ENCODE assay signal across 13 cellular contexts in genomic region chr4:68906238-68907137, GRCh38. TPM values are rescaled to one million over a fixed set of nuclear protein-coding genes. Genes with fewer than 3 reads are reported as not detected.
A peak's percentile ranks its signal among the peaks of the same experiment; 100 is the strongest.
DNase-seq lines count a peak whose midpoint lies in the region; ATAC-seq and TF ChIP-seq lines count a peak whose summit lies in the region.
"Had no signal": no experiment of that assay in that cellular context is flagged by ENCODE, and none has a peak within 500 bp of the region (broad histone marks: within the 10 kb centered on the region; RNA-seq: fewer than 3 reads in every experiment).

No MANE protein-coding gene starts in this region.

- TF ChIP-seq POLR2A in suprapubic skin (IDR thresholded peaks at IDR 0.05), result no peak

- no peak for TF ChIP-seq EP300 in suprapubic skin (IDR thresholded peaks at IDR 0.05)

- 72% methylated on average over 24 of the region's 24 CpGs for WGBS in HUES64
- 68% methylated on average over 23 of the region's 24 CpGs for WGBS in suprapubic skin

- TF ChIP-seq CTCF in coronary artery (IDR thresholded peaks at IDR 0.05) (no peak), suprapubic skin (IDR thresholded peaks at IDR 0.05) (no peak)

- H3K4me1 ChIP-seq in HUES64 (ENCODE audit: insufficient read depth, low read length) (peaks cover 42% of the 10 kb centered on the region), suprapubic skin (peaks cover 7% of the 10 kb centered on the region)
- H3K4me1 ChIP-seq: SJSA1 had no signal

- peak overlapping the region; percentile 95 for H3K27ac ChIP-seq in HUES64 (ENCODE audit: low read depth, low read length)
- H3K27ac ChIP-seq in coronary artery, result peak overlapping the region in 1 of 2 donors; percentile 7
- H3K27ac ChIP-seq in suprapubic skin, result peak overlapping the region; percentile 49
- H3K27ac ChIP-seq: SJSA1 had no signal

- H3K9ac ChIP-seq in HUES64 (ENCODE audit: low read depth, low read length), result peak overlapping the region; percentile 64

- H3K27me3 ChIP-seq in HUES64 (ENCODE audit: insufficient read depth, low read length) (no peaks in the 10 kb centered on the region), suprapubic skin (no peaks in the 10 kb centered on the region)

- DNase-seq in coronary artery (ENCODE audit: low spot score), result no peak
- peak; percentile 54 for DNase-seq in left lobe of liver (ENCODE audit: low spot score)
- no peak for DNase-seq in suprapubic skin (ENCODE audit: low spot score in 2 of 2)
- no peak for DNase-seq in stimulated activated CD4-positive, alpha-beta T cell treated with anti-CD3 and anti-CD28 coated beads, Interleukin-12 subunit alpha, Interleukin-12 subunit beta, amount 100 ng/mL, for 4 hours
- DNase-seq in NOMO-1 treated with dmso at 0.1 percent for 144 hours (lab: John Stamatoyannopoulos, UW; ENCODE audit: unreplicated experiment), result no peak
- DNase-seq: activated CD8-positive, alpha-beta memory T cell treated with anti-CD3 and anti-CD28 coated beads, Interleukin-2, amount 50 U/mL, for 48 hours; left cardiac atrium; NCI-H1436 treated with DMSO at 0.1 percent for 48 hours; stimulated activated CD4-positive, alpha-beta T cell treated with anti-CD3 and anti-CD28 coated beads, Interleukin-4, amount 100 ng/mL, for 24 hours had no signal

- H3K9me3 ChIP-seq in HUES64 (ENCODE audit: insufficient read depth, low read depth, low read length) (no peaks in the 10 kb centered on the region), suprapubic skin (no peaks in the 10 kb centered on the region)
- H3K9me3 ChIP-seq: SJSA1 had no signal

- peak overlapping the region; percentile 43 for H3K4me3 ChIP-seq in HUES64 (ENCODE audit: low read length)
- peak overlapping the region; percentile 47 for H3K4me3 ChIP-seq in coronary artery
- H3K4me3 ChIP-seq in suprapubic skin, result peak overlapping the region; percentile 15
- H3K4me3 ChIP-seq: SJSA1 had no signal

- H3K36me3 ChIP-seq in HUES64 (ENCODE audit: insufficient read depth, low read length) (no peaks in the 10 kb centered on the region), suprapubic skin (no peaks in the 10 kb centered on the region)
- H3K36me3 ChIP-seq: SJSA1 had no signal

- ATAC-seq in left lobe of liver (peak; percentile 62), HG02870 (IDR thresholded peaks at IDR 0.05; ENCODE audit: unreplicated experiment) (no peak), GM18520 (IDR thresholded peaks at IDR 0.05; ENCODE audit: unreplicated experiment) (no peak)

RNA-seq across cellular contexts. Expression of gene UGT2A3, which starts 45.1 kb away (rescaled TPM):
- polyA plus RNA-seq in HUES64 (2013, experiment 1 of 2), result not detected
- polyA plus RNA-seq in HUES64 (2013, experiment 2 of 2), result not detected
- total RNA-seq in left lobe of liver (16.6 TPM), suprapubic skin (under 1 TPM in 1 of 4 donors, not detected in 3; 0.40 TPM)
- total RNA-seq: left cardiac atrium, SJSA1 had no signal

Comparison
In these comparisons a context has a peak if more than half of its experiments do, and no peak if none do; other contexts are left out.
1. RNA of gene UGT2A3, which starts 45.1 kb away (total RNA-seq): 16.6 TPM in left lobe of liver (single experiment); 0.40 TPM in suprapubic skin; every median in the first group is over 10 times any median in the second.
2. Peak in every context shown above with its lines, with median percentiles within 50 percentile points of each other: H3K4me3 ChIP-seq.